ENCODE assay signal across 11 cellular contexts in genomic region chrX:154321624-154322023, GRCh38. TPM values are rescaled to one million over a fixed set of nuclear protein-coding genes. Genes with fewer than 3 reads are reported as not detected.
A peak's percentile ranks its signal among the peaks of the same experiment; 100 is the strongest.
DNase-seq lines count a peak whose midpoint lies in the region; ATAC-seq, FAIRE-seq and TF ChIP-seq lines count a peak whose summit lies in the region.
"Had no signal": no experiment of that assay in that cellular context is flagged by ENCODE, and none has a peak within 500 bp of the region (broad histone marks: within the 10 kb centered on the region; RNA-seq: fewer than 3 reads in every experiment).

No MANE protein-coding gene starts in this region.

- H3K4me3 ChIP-seq in astrocyte (ENCODE audit: insufficient read depth, low read depth, low read length) (no peak overlapping the region), lower leg skin (ENCODE audit: low read depth, poor library complexity, severe bottlenecking) (no peak overlapping the region)
- H3K4me3 ChIP-seq: BLaER1, ovary had no signal

- H3K9me3 ChIP-seq in astrocyte (ENCODE audit: insufficient read depth, low read depth, low read length): no peaks in the 10 kb centered on the region
- H3K9me3 ChIP-seq: BLaER1, ovary had no signal

- no peak for ATAC-seq in GM18873 (IDR thresholded peaks at IDR 0.05; ENCODE audit: low FRiP score, unreplicated experiment)

- H4K20me1 ChIP-seq in astrocyte (ENCODE audit: insufficient read depth, low read length): no peaks in the 10 kb centered on the region

- peak overlapping the region; percentile 37 for H3K4me3 Mint-ChIP-seq in activated CD4-positive, alpha-beta T cell treated with anti-CD3 and anti-CD28 coated beads, Interleukin-2, amount 10 ng/mL, durations not matched to agents 24 days and 14 days
- no peak overlapping the region for H3K4me3 Mint-ChIP-seq in astrocyte (ENCODE audit: unreplicated experiment)

- peaks cover 4% of the 10 kb centered on the region for H3K4me1 ChIP-seq in astrocyte (ENCODE audit: insufficient read depth, low read length)

- TF ChIP-seq POLR2A in lower leg skin (IDR thresholded peaks at IDR 0.05): no peak

- peaks cover 25% of the 10 kb centered on the region for H3K4me1 Mint-ChIP-seq in activated CD4-positive, alpha-beta T cell treated with anti-CD3 and anti-CD28 coated beads, Interleukin-2, amount 10 ng/mL, durations not matched to agents 24 days and 14 days
- no peaks in the 10 kb centered on the region for H3K4me1 Mint-ChIP-seq in astrocyte (ENCODE audit: low read depth, unreplicated experiment)

- no peaks in the 10 kb centered on the region for H3K36me3 Mint-ChIP-seq in activated CD4-positive, alpha-beta T cell treated with anti-CD3 and anti-CD28 coated beads, Interleukin-2, amount 10 ng/mL, durations not matched to agents 24 days and 14 days (ENCODE audit: low read depth)
- no peaks in the 10 kb centered on the region for H3K36me3 Mint-ChIP-seq in astrocyte (ENCODE audit: low read depth, unreplicated experiment)

- FAIRE-seq in astrocyte (lab: Jason Lieb, UNC): peak; percentile 26
- FAIRE-seq: islet of Langerhans had no signal

- peaks cover 21% of the 10 kb centered on the region for H3K27me3 ChIP-seq in astrocyte (ENCODE audit: insufficient read depth, low read length)
- H3K27me3 ChIP-seq: ovary had no signal

- no peaks in the 10 kb centered on the region for H3K9me3 Mint-ChIP-seq in activated CD4-positive, alpha-beta T cell treated with anti-CD3 and anti-CD28 coated beads, Interleukin-2, amount 10 ng/mL, durations not matched to agents 24 days and 14 days
- no peaks in the 10 kb centered on the region for H3K9me3 Mint-ChIP-seq in astrocyte (ENCODE audit: unreplicated experiment)

- intact Hi-C loops in activated CD4-positive, alpha-beta T cell treated with anti-CD3 and anti-CD28 coated beads, Interleukin-2, amount 10 ng/mL, durations not matched to agents 24 days and 14 days (cut with micrococcal nuclease): no loop called here
- intact Hi-C loops in lower leg skin (cut with DNase I; ENCODE audit: low total_unique reads): no loop called here

- no peak overlapping the region for H3K27ac ChIP-seq in astrocyte (ENCODE audit: low read depth, low read length)
- H3K27ac ChIP-seq: BLaER1, ovary had no signal

- TF ChIP-seq CTCF in astrocyte (IDR thresholded peaks at IDR 0.05; ENCODE audit: insufficient read depth, low read depth, low read length) (no peak), lower leg skin (IDR thresholded peaks at IDR 0.05) (no peak)

- no peaks in the 10 kb centered on the region for H3K27me3 Mint-ChIP-seq in activated CD4-positive, alpha-beta T cell treated with anti-CD3 and anti-CD28 coated beads, Interleukin-2, amount 10 ng/mL, durations not matched to agents 24 days and 14 days
- peaks cover 27% of the 10 kb centered on the region for H3K27me3 Mint-ChIP-seq in astrocyte (ENCODE audit: low read depth, unreplicated experiment)

- H3K9ac ChIP-seq in astrocyte (ENCODE audit: low read length): no peak overlapping the region
- H3K9ac ChIP-seq: BLaER1 had no signal

- peak overlapping the region; percentile 51 for H3K27ac Mint-ChIP-seq in activated CD4-positive, alpha-beta T cell treated with anti-CD3 and anti-CD28 coated beads, Interleukin-2, amount 10 ng/mL, durations not matched to agents 24 days and 14 days
- no peak overlapping the region for H3K27ac Mint-ChIP-seq in astrocyte (ENCODE audit: unreplicated experiment)

- no peak overlapping the region for H2AFZ ChIP-seq in astrocyte (ENCODE audit: low read depth, low read length)

- DNase-seq in activated CD4-positive, alpha-beta T cell treated with anti-CD3 and anti-CD28 coated beads, Interleukin-2, amount 10 ng/mL, durations not matched to agents 24 days and 14 days: no peak
- DNase-seq in activated CD4-positive, alpha-beta T cell treated with anti-CD3 and anti-CD28 coated beads, Interleukin-2, amount 50 U/mL, for 1 hour: no peak
- DNase-seq in NAMALWA (ENCODE audit: low spot score): peak; percentile 7
- DNase-seq in astrocyte (ENCODE audit: low read depth): no peak
- peak; percentile 7 for DNase-seq in renal cortical epithelial cell (ENCODE audit: low read depth)
- no peak for DNase-seq in MV-4-11 (lab: John Stamatoyannopoulos, UW)
- DNase-seq in lower leg skin (ENCODE audit: low spot score in 2 of 2): no peak

- H3K4me2 ChIP-seq in astrocyte (ENCODE audit: low read length): no peak overlapping the region

- H3K36me3 ChIP-seq in astrocyte (ENCODE audit: insufficient read depth, low read length): no peaks in the 10 kb centered on the region
- H3K36me3 ChIP-seq: BLaER1, ovary had no signal

- H3K79me2 ChIP-seq in astrocyte (ENCODE audit: insufficient read depth, low read length): no peaks in the 10 kb centered on the region

- WGBS in lower leg skin, 2 donors: 67 to 74% methylated on average over 7 to 9 of the region's 9 CpGs

RNA-seq across cellular contexts. Expression of gene TKTL1, which starts 26.0 kb away (rescaled TPM):
- total RNA-seq in activated CD4-positive, alpha-beta T cell treated with anti-CD3 and anti-CD28 coated beads, Interleukin-2, amount 10 ng/mL, durations not matched to agents 24 days and 14 days: not detected in 2 replicates
- not detected in 2 replicates for total RNA-seq in astrocyte
- not detected in 2 replicates for total RNA-seq in renal cortical epithelial cell
- total RNA-seq in lower leg skin: 1 to 10 TPM in 1 of 4 donors, under 1 TPM in 2, not detected in 1; 0.42 to 1.1 (median 0.46) TPM

RNA-seq across cellular contexts. Expression of gene TEX28, which starts 26.7 kb away (rescaled TPM):
- total RNA-seq in activated CD4-positive, alpha-beta T cell treated with anti-CD3 and anti-CD28 coated beads, Interleukin-2, amount 10 ng/mL, durations not matched to agents 24 days and 14 days: not detected in 2 replicates
- total RNA-seq in astrocyte (not detected in 2 replicates), renal cortical epithelial cell (not detected in 2 replicates), lower leg skin (1 to 10 TPM in 2 of 4 donors, not detected in 2; 1.1 to 2.4 TPM)
- total RNA-seq: ovary had no signal

RNA-seq across cellular contexts. Expression of gene FLNA, which starts 52.8 kb away (rescaled TPM):
- total RNA-seq in activated CD4-positive, alpha-beta T cell treated with anti-CD3 and anti-CD28 coated beads, Interleukin-2, amount 10 ng/mL, durations not matched to agents 24 days and 14 days: 824 and 840 TPM in 2 replicates
- total RNA-seq in astrocyte: 2,809 and 2,978 TPM in 2 replicates
- 1,833 and 2,112 TPM in 2 replicates for total RNA-seq in renal cortical epithelial cell
- 100 to 1,000 TPM; 278 to 636 (median 365) TPM for total RNA-seq in lower leg skin

RNA-seq across cellular contexts. Expression of gene EMD, which starts 57.5 kb away (rescaled TPM):
- 91.7 and 92.8 TPM in 2 replicates for total RNA-seq in activated CD4-positive, alpha-beta T cell treated with anti-CD3 and anti-CD28 coated beads, Interleukin-2, amount 10 ng/mL, durations not matched to agents 24 days and 14 days
- total RNA-seq in astrocyte (75.6 and 75.7 TPM in 2 replicates), renal cortical epithelial cell (14.9 and 16.8 TPM in 2 replicates), lower leg skin (10 to 100 TPM; 43.4 to 67.0 (median 52.1) TPM)

Comparison
In these comparisons a context has a peak if more than half of its experiments do, and no peak if none do; other contexts are left out.
1. DNase-seq: peak in NAMALWA (single experiment) and renal cortical epithelial cell (single experiment); none in activated CD4-positive, alpha-beta T cell treated with anti-CD3 and anti-CD28 coated beads, Interleukin-2, amount 10 ng/mL, durations not matched to agents 24 days and 14 days (single experiment), activated CD4-positive, alpha-beta T cell treated with anti-CD3 and anti-CD28 coated beads, Interleukin-2, amount 50 U/mL, for 1 hour (single experiment), astrocyte (single experiment), MV-4-11 (single experiment) and lower leg skin (0 of 2).